14 cellular contexts compared by ENCODE assay signal in genomic region chr16:3645108-3645503, GRCh38. TPM values are rescaled to one million over a fixed set of nuclear protein-coding genes. Genes with fewer than 3 reads are reported as not detected.
A peak's percentile ranks its signal among the peaks of the same experiment; 100 is the strongest.
DNase-seq lines count a peak whose midpoint lies in the region; ATAC-seq, FAIRE-seq and TF ChIP-seq lines count a peak whose summit lies in the region.
"Had no signal": no experiment of that assay in that cellular context is flagged by ENCODE, and none has a peak within 500 bp of the region (broad histone marks: within the 10 kb centered on the region; RNA-seq: fewer than 3 reads in every experiment).

No MANE protein-coding gene starts in this region.

- H3K4me1 Mint-ChIP-seq in H9, result peaks cover 48 to 51% of the 10 kb centered on the region in 2 experiments
- H3K4me1 Mint-ChIP-seq in WTC11, result peaks cover 52% of the 10 kb centered on the region
- H3K4me1 Mint-ChIP-seq: activated T-helper 17 cell treated with anti-CD3 and anti-CD28 coated beads, Interleukin-2, amount 50 U/mL, for 72 hours had no signal

- peak overlapping the region; percentile 36 for H3K18ac ChIP-seq in H9 (ENCODE audit: insufficient read length, low read depth, low read length)

- no peak overlapping the region for H2BK15ac ChIP-seq in H9 (ENCODE audit: low read depth, low read length)

- ATAC-seq in WTC11 (no peak), HG02759 (IDR thresholded peaks at IDR 0.05; ENCODE audit: unreplicated experiment) (no peak)
- ATAC-seq: activated CD8-positive, alpha-beta T cell treated with anti-CD3 and anti-CD28 coated beads, Interleukin-2, amount 10 ng/mL, durations not matched to agents 7 days and 5 days; activated T-helper 17 cell treated with anti-CD3 and anti-CD28 coated beads, Interleukin-2, amount 50 U/mL, for 72 hours had no signal

- no peak for DNase-seq in H9
- no peak for DNase-seq in WTC11 (ENCODE audit: low spot score)
- peak; percentile 3 for DNase-seq in stimulated activated CD8-positive, alpha-beta memory T cell treated with anti-CD3 and anti-CD28 coated beads, Interleukin-4, amount 100 ng/mL, for 48 hours
- DNase-seq in RCC 7860 (ENCODE audit: low spot score), result no peak
- DNase-seq in stimulated activated CD4-positive, alpha-beta T cell treated with anti-CD3 and anti-CD28 coated beads, Interleukin-1b, Interleukin-23, amount 100 ng/mL, for 48 hours, result no peak
- DNase-seq: activated CD8-positive, alpha-beta T cell treated with anti-CD3 and anti-CD28 coated beads, Interleukin-2, amount 10 ng/mL, durations not matched to agents 7 days and 5 days; amniotic stem cell; C1 segment of cervical spinal cord; left lung; NCI-H1048 had no signal

- H4K91ac ChIP-seq in H9 (ENCODE audit: insufficient read length, low read depth, low read length), result no peak overlapping the region

- no peak overlapping the region for H4K5ac ChIP-seq in H9 (ENCODE audit: insufficient read length, low read depth, low read length)

- H3K14ac ChIP-seq in H9 (ENCODE audit: insufficient read depth, low read length), result no peak overlapping the region; the same call in 1 of the 2 replicates

- H2BK20ac ChIP-seq in H9 (ENCODE audit: low read depth, low read length, poor library complexity, severe bottlenecking), result no peak overlapping the region

- no peak overlapping the region for H2AFZ ChIP-seq in H9 (ENCODE audit: low read length)

- no peak overlapping the region for H3K23ac ChIP-seq in H9 (ENCODE audit: insufficient read length, low read depth, low read length)

- H3K9me3 Mint-ChIP-seq in H9 (no peaks in the 10 kb centered on the region), WTC11 (no peaks in the 10 kb centered on the region)
- H3K9me3 Mint-ChIP-seq: activated T-helper 17 cell treated with anti-CD3 and anti-CD28 coated beads, Interleukin-2, amount 50 U/mL, for 72 hours; central memory CD8-positive, alpha-beta T cell had no signal

- H3K4me3 Mint-ChIP-seq in H9, result peak overlapping the region; percentile 29 to 46; a peak in 4 of 5 replicates
- peak overlapping the region; percentile 26 for H3K4me3 Mint-ChIP-seq in WTC11
- H3K4me3 Mint-ChIP-seq: activated CD8-positive, alpha-beta T cell treated with anti-CD3 and anti-CD28 coated beads, Interleukin-2, amount 10 ng/mL, durations not matched to agents 7 days and 5 days; activated T-helper 17 cell treated with anti-CD3 and anti-CD28 coated beads, Interleukin-2, amount 50 U/mL, for 72 hours; central memory CD8-positive, alpha-beta T cell had no signal

- H3K27me3 ChIP-seq in H9 (ENCODE audit: insufficient read depth, low read length), result no peaks in the 10 kb centered on the region
- H3K27me3 ChIP-seq: left lung had no signal

- no peak overlapping the region for H3K56ac ChIP-seq in H9 (ENCODE audit: insufficient read length, low read depth, low read length)

- H3K79me2 ChIP-seq in H9 (ENCODE audit: insufficient read depth, low read length), result no peaks in the 10 kb centered on the region

- H3K9me3 ChIP-seq in H9 (ENCODE audit: control insufficient read depth, low read depth, low read length) (no peaks in the 10 kb centered on the region), mesodermal cell (ENCODE audit: control insufficient read depth, low read length) (no peaks in the 10 kb centered on the region)
- H3K9me3 ChIP-seq: left lung had no signal

- H3K4me1 ChIP-seq in H9 (ENCODE audit: insufficient read depth, low read length) (peaks cover 3% of the 10 kb centered on the region), mesodermal cell (ENCODE audit: control insufficient read depth, insufficient read depth, low read length, poor library complexity, severe bottlenecking) (peaks cover 36% of the 10 kb centered on the region)
- H3K4me1 ChIP-seq: left lung had no signal

- peaks cover 8% of the 10 kb centered on the region for H3K36me3 ChIP-seq in mesodermal cell (ENCODE audit: control insufficient read depth, insufficient read depth, low read length)

- H3K4me3 ChIP-seq in mesodermal cell (ENCODE audit: extremely low read depth, insufficient read depth, low read length, poor library complexity, severe bottlenecking), result no peak overlapping the region
- H3K4me3 ChIP-seq: left lung had no signal

- no peaks in the 10 kb centered on the region for H3K79me1 ChIP-seq in H9 (ENCODE audit: insufficient read depth, low read depth, low read length, poor library complexity, severe bottlenecking)

- WGBS in H9 (ENCODE audit: extremely low coverage, insufficient read length, low lambda C conversion rate), result no CpG with 5 or more reads among the region's 6 CpGs
- 45 to 60% methylated on average over 3 to 5 of the region's 6 CpGs for whole genome bisulfite sequencing in mesodermal cell (ENCODE audit: insufficient coverage in 2 of 2), 2 experiments

- no peak for FAIRE-seq in RCC 7860 (lab: Jason Lieb, UNC)

- no peaks in the 10 kb centered on the region for H4K20me1 ChIP-seq in H9 (ENCODE audit: control insufficient read depth, insufficient read depth, insufficient read length)

- no peak overlapping the region for H2AK5ac ChIP-seq in H9 (ENCODE audit: insufficient read length, low read length)

- CTCF ChIA-PET in WTC11 (lab: Charles Lee), result interaction anchor here (1.6 kb wide), 1 partner anchor 9 kb away, joined by 7 read pairs; no protein-coding TSS in a partner anchor

- no peak overlapping the region for H3T11ph ChIP-seq in H9 (ENCODE audit: low read length)

- POLR2A ChIA-PET in WTC11 (lab: Charles Lee), result no interaction called here

- H3K4ac ChIP-seq in H9 (ENCODE audit: low read depth, low read length), result no peak overlapping the region

- H4K8ac ChIP-seq in H9 (replicated peaks; ENCODE audit: insufficient read length, low read depth, low read length), result no peak overlapping the region

- peak overlapping the region; percentile 93 to 98 (median 98) for H3K27ac Mint-ChIP-seq in H9
- H3K27ac Mint-ChIP-seq in WTC11, result peak overlapping the region; percentile 89
- H3K27ac Mint-ChIP-seq: activated CD8-positive, alpha-beta T cell treated with anti-CD3 and anti-CD28 coated beads, Interleukin-2, amount 10 ng/mL, durations not matched to agents 7 days and 5 days had no signal

- no peak overlapping the region for H3K4me2 ChIP-seq in H9 (ENCODE audit: insufficient read depth, insufficient read length, low read length)

- H3K27ac ChIP-seq in H9 (ENCODE audit: insufficient read length, low read depth, low read length), result no peak overlapping the region
- peak overlapping the region; percentile 62 for H3K27ac ChIP-seq in mesodermal cell (ENCODE audit: low read depth, low read length, severe bottlenecking)
- H3K27ac ChIP-seq: left lung had no signal

- H2BK120ac ChIP-seq in H9 (ENCODE audit: low read depth, low read length, poor library complexity, severe bottlenecking), result no peak overlapping the region

- H3K23me2 ChIP-seq in H9 (ENCODE audit: insufficient read length, low read depth, low read length, poor library complexity, severe bottlenecking), result no peaks in the 10 kb centered on the region

- no peak overlapping the region for H3K9ac ChIP-seq in H9 (ENCODE audit: extremely low read depth, insufficient read length, low read length)

- H2BK12ac ChIP-seq in H9 (ENCODE audit: insufficient read length, low read depth, low read length), result no peak overlapping the region

- no peak overlapping the region for H2BK5ac ChIP-seq in H9 (ENCODE audit: insufficient read length, low read length)

- no peaks in the 10 kb centered on the region for H3K27me3 Mint-ChIP-seq in H9 (ENCODE audit: low read depth)
- no peaks in the 10 kb centered on the region for H3K27me3 Mint-ChIP-seq in WTC11 (ENCODE audit: low read depth)
- H3K27me3 Mint-ChIP-seq: activated T-helper 17 cell treated with anti-CD3 and anti-CD28 coated beads, Interleukin-2, amount 50 U/mL, for 72 hours; central memory CD8-positive, alpha-beta T cell had no signal

- TF ChIP-seq CTCF in H9 (conservative IDR thresholded peaks at IDR 0.05), result no peak
- TF ChIP-seq CTCF in WTC11 (IDR thresholded peaks at IDR 0.05), result no peak

- H3K36me3 Mint-ChIP-seq in H9 (ENCODE audit: insufficient read depth in 1 of 3, low read depth in 3 of 3), result no peaks in the 10 kb centered on the region; a peak in 2 of 7 replicates
- no peaks in the 10 kb centered on the region for H3K36me3 Mint-ChIP-seq in WTC11

TF ChIP-seq in WTC11, 78 proteins besides CTCF, POLR2A, EP300 and RAD21:
- TF ChIP-seq NR1H2 (CRISPR knock-in tag; IDR thresholded peaks at IDR 0.05) (no peak), ATF3 (CRISPR knock-in tag; conservative IDR thresholded peaks at IDR 0.05) (no peak), CBFB (CRISPR knock-in tag; IDR thresholded peaks at IDR 0.05; ENCODE audit: low read depth) (no peak), ATF1 (CRISPR knock-in tag; IDR thresholded peaks at IDR 0.05) (no peak), ETV6 (CRISPR knock-in tag; IDR thresholded peaks at IDR 0.05) (no peak)

RNA-seq across cellular contexts. Expression of gene DNASE1, which starts 9.4 kb away (rescaled TPM):
- total RNA-seq in H9 (2021) (10.1 and 10.6 TPM in 2 replicates), WTC11 (2021) (13.5 to 15.7 TPM (median 13.9 TPM) in 3 replicates)
- 15.8 TPM for polyA plus RNA-seq in mesodermal cell (2013, experiment 1 of 2)
- 12.0 TPM for polyA plus RNA-seq in mesodermal cell (2013, experiment 2 of 2)

RNA-seq across cellular contexts. Expression of gene SLX4, which starts 33.7 kb away (rescaled TPM):
- total RNA-seq in H9 (2021), result 9.9 and 10.0 TPM in 2 replicates
- 16.3 to 18.0 TPM (median 16.7 TPM) in 3 replicates for total RNA-seq in WTC11 (2021)
- polyA plus RNA-seq in mesodermal cell (2013, experiment 1 of 2), result 6.3 TPM
- 5.1 TPM for polyA plus RNA-seq in mesodermal cell (2013, experiment 2 of 2)
